1 cellular context compared by ENCODE assay signal in the genomic region with DNA sequence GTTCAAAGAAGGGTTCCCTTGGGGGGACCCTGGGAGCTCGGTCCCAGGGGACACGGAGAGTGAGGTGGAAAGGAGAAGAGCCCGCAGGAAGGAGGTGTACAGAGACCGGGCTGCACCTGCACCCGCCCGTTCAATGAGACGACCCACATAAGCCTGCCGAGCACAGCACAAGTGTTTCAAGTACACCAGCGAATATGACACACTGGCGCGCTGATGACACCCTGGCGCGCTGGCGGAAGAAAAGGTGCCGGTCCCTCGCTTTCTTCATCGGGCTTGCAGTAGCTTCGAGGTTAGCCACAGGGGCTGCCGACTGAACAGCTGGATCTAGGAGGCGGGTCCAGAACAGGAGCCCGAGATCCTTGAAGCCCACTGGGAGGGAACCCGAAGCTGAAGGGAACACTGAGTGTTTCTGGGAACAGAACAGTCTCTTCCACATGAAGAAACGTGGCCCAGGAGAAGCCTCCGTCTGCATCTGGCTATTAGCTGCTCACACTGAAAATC.
TF ChIP-seq lines count a peak whose summit lies in the region.

No MANE protein-coding gene starts in this region.

TF ChIP-seq in GM12878, 131 proteins besides CTCF, POLR2A, EP300 and RAD21 (continued from another document):
- TF ChIP-seq, protein P1, sequence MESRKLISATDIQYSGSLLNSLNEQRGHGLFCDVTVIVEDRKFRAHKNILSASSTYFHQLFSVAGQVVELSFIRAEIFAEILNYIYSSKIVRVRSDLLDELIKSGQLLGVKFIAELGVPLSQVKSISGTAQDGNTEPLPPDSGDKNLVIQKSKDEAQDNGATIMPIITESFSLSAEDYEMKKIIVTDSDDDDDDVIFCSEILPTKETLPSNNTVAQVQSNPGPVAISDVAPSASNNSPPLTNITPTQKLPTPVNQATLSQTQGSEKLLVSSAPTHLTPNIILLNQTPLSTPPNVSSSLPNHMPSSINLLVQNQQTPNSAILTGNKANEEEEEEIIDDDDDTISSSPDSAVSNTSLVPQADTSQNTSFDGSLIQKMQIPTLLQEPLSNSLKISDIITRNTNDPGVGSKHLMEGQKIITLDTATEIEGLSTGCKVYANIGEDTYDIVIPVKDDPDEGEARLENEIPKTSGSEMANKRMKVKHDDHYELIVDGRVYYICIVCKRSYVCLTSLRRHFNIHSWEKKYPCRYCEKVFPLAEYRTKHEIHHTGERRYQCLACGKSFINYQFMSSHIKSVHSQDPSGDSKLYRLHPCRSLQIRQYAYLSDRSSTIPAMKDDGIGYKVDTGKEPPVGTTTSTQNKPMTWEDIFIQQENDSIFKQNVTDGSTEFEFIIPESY (IDR thresholded peaks at IDR 0.05): no peak
- TF ChIP-seq TCF3 (IDR thresholded peaks at IDR 0.05; ENCODE audit: borderline replicate concordance, insufficient read depth, low read depth, low read length): no peak
- TF ChIP-seq SUPT20H (IDR thresholded peaks at IDR 0.05; ENCODE audit: borderline replicate concordance, control insufficient read depth, low read depth, low read length): no peak
- no peak for TF ChIP-seq MEF2B (IDR thresholded peaks at IDR 0.05; ENCODE audit: partially characterized antibody, poor library complexity, severe bottlenecking)
- TF ChIP-seq MYC (IDR thresholded peaks at IDR 0.05; ENCODE audit: insufficient read depth, insufficient read length, insufficient replicate concordance, low read length, severe bottlenecking): no peak
- no peak for TF ChIP-seq STAT3 (IDR thresholded peaks at IDR 0.05; ENCODE audit: low read depth, low read length)
- TF ChIP-seq NFYA (IDR thresholded peaks at IDR 0.05; ENCODE audit: borderline replicate concordance, low read depth, low read length): no peak
- TF ChIP-seq KDM1A (IDR thresholded peaks at IDR 0.05; ENCODE audit: borderline replicate concordance): no peak
- no peak for TF ChIP-seq CBX5 (IDR thresholded peaks at IDR 0.05; ENCODE audit: low read depth)
- no peak for TF ChIP-seq TARDBP (IDR thresholded peaks at IDR 0.05; ENCODE audit: borderline replicate concordance)
- TF ChIP-seq NFIC (IDR thresholded peaks at IDR 0.05; ENCODE audit: low read depth, low read length): no peak
- TF ChIP-seq KAT2A (conservative IDR thresholded peaks at IDR 0.05; ENCODE audit: control insufficient read depth, low read depth, low read length): no peak
- no peak for TF ChIP-seq PAX8 (IDR thresholded peaks at IDR 0.05)
- TF ChIP-seq, protein P2, sequence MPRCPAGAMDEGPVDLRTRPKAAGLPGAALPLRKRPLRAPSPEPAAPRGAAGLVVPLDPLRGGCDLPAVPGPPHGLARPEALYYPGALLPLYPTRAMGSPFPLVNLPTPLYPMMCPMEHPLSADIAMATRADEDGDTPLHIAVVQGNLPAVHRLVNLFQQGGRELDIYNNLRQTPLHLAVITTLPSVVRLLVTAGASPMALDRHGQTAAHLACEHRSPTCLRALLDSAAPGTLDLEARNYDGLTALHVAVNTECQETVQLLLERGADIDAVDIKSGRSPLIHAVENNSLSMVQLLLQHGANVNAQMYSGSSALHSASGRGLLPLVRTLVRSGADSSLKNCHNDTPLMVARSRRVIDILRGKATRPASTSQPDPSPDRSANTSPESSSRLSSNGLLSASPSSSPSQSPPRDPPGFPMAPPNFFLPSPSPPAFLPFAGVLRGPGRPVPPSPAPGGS (IDR thresholded peaks at IDR 0.05; ENCODE audit: borderline replicate concordance, insufficient read depth, low read depth, low read length, poor library complexity, severe bottlenecking): no peak
- TF ChIP-seq NR2C2 (IDR thresholded peaks at IDR 0.05; ENCODE audit: borderline replicate concordance, control insufficient read depth, insufficient read length, low read depth): no peak
- TF ChIP-seq TBL1XR1 (IDR thresholded peaks at IDR 0.05; ENCODE audit: low read depth, low read length): no peak
- TF ChIP-seq, protein P3, sequence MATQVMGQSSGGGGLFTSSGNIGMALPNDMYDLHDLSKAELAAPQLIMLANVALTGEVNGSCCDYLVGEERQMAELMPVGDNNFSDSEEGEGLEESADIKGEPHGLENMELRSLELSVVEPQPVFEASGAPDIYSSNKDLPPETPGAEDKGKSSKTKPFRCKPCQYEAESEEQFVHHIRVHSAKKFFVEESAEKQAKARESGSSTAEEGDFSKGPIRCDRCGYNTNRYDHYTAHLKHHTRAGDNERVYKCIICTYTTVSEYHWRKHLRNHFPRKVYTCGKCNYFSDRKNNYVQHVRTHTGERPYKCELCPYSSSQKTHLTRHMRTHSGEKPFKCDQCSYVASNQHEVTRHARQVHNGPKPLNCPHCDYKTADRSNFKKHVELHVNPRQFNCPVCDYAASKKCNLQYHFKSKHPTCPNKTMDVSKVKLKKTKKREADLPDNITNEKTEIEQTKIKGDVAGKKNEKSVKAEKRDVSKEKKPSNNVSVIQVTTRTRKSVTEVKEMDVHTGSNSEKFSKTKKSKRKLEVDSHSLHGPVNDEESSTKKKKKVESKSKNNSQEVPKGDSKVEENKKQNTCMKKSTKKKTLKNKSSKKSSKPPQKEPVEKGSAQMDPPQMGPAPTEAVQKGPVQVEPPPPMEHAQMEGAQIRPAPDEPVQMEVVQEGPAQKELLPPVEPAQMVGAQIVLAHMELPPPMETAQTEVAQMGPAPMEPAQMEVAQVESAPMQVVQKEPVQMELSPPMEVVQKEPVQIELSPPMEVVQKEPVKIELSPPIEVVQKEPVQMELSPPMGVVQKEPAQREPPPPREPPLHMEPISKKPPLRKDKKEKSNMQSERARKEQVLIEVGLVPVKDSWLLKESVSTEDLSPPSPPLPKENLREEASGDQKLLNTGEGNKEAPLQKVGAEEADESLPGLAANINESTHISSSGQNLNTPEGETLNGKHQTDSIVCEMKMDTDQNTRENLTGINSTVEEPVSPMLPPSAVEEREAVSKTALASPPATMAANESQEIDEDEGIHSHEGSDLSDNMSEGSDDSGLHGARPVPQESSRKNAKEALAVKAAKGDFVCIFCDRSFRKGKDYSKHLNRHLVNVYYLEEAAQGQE (IDR thresholded peaks at IDR 0.05; ENCODE audit: low read depth, low read length): no peak
- TF ChIP-seq DPF2 (IDR thresholded peaks at IDR 0.05): no peak
